ENCODE assay signal across 18 cellular contexts in the genomic region with DNA sequence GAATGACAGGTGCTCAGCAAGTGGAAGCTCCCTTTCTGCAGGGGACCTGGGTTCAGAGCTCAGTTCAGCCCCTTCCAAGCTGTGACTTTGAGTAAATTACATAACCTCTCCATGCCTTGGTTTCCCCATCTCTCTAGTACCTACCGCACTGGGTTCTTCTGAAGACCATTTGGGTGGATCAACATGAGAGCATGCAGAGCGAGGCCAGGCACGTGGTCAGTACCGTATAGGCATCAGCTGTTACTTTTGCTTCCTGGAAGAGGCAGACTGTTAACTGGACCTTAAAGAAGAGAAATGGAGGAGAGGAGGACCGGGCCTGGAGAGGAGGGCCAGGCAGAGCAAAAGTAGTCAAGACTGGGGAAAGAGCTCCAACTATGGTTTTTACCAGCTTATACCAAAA. TPM values are rescaled to one million over a fixed set of nuclear protein-coding genes. Genes with fewer than 3 reads are reported as not detected.
DNase-seq lines count a peak whose midpoint lies in the region; ATAC-seq and TF ChIP-seq lines count a peak whose summit lies in the region.
"Had no signal": no experiment of that assay in that cellular context is flagged by ENCODE, and none has a peak within 500 bp of the region (broad histone marks: within the 10 kb centered on the region; RNA-seq: fewer than 3 reads in every experiment).

No MANE protein-coding gene starts in this region.

- no peak overlapping the region for H3K27ac Mint-ChIP-seq in glutamatergic neuron (ENCODE audit: unreplicated experiment)
- H3K27ac Mint-ChIP-seq in type B pancreatic cell, result no peak overlapping the region
- H3K27ac Mint-ChIP-seq: CD14-positive monocyte, H9 had no signal

- H3K9me3 ChIP-seq in ascending aorta, result no peaks in the 10 kb centered on the region
- H3K9me3 ChIP-seq in upper lobe of right lung, result no peaks in the 10 kb centered on the region
- H3K9me3 ChIP-seq: BLaER1 had no signal

- H3K4me1 ChIP-seq in ascending aorta (peaks cover 28 to 52% of the 10 kb centered on the region in 2 donors), upper lobe of right lung (peaks cover 12% of the 10 kb centered on the region)

- H3K4me1 Mint-ChIP-seq in glutamatergic neuron (ENCODE audit: low read depth, unreplicated experiment) (peaks cover 21% of the 10 kb centered on the region), type B pancreatic cell (ENCODE audit: unreplicated experiment) (peaks cover 13% of the 10 kb centered on the region)
- H3K4me1 Mint-ChIP-seq: CD14-positive monocyte had no signal

- H3K4me3 ChIP-seq in ascending aorta (no peak overlapping the region), upper lobe of right lung (no peak overlapping the region)
- H3K4me3 ChIP-seq: BLaER1 had no signal

- no peaks in the 10 kb centered on the region for H3K36me3 Mint-ChIP-seq in glutamatergic neuron (ENCODE audit: unreplicated experiment)
- no peaks in the 10 kb centered on the region for H3K36me3 Mint-ChIP-seq in type B pancreatic cell
- H3K36me3 Mint-ChIP-seq: CD14-positive monocyte; CD4-positive, alpha-beta memory T cell had no signal

- intact Hi-C loops in ascending aorta (cut with DNase I), result loop anchor here (5.0 kb wide), 1 partner anchor 155 kb away; no protein-coding TSS in a partner anchor
- intact Hi-C loops in upper lobe of right lung (cut with DNase I), result no loop called here

- no peak overlapping the region for H3K4me3 Mint-ChIP-seq in glutamatergic neuron (ENCODE audit: unreplicated experiment)
- H3K4me3 Mint-ChIP-seq in type B pancreatic cell, result no peak overlapping the region
- H3K4me3 Mint-ChIP-seq: CD14-positive monocyte; CD4-positive, alpha-beta memory T cell; H9 had no signal

- DNase-seq in activated effector memory CD4-positive, alpha-beta T cell treated with anti-CD3 and anti-CD28 coated beads, Interleukin-2, amount 50 U/mL, for 16 hours, result peak; percentile 13
- no peak for DNase-seq in activated effector memory CD4-positive, alpha-beta T cell treated with Interleukin-2 at 50 U/mL for 16 hours
- no peak for DNase-seq in ascending aorta (ENCODE audit: low spot score in 2 of 2)
- peak; percentile 9 for DNase-seq in glutamatergic neuron
- peak; percentile 21 for DNase-seq in upper lobe of right lung
- no peak for DNase-seq in type B pancreatic cell (ENCODE audit: extremely low spot score, unreplicated experiment)
- DNase-seq: 8988T; CD4-positive, alpha-beta memory T cell; DMS153; DMS79; GDM1; H9 had no signal

- H3K9me3 Mint-ChIP-seq in glutamatergic neuron (ENCODE audit: unreplicated experiment), result peaks cover 4% of the 10 kb centered on the region
- no peaks in the 10 kb centered on the region for H3K9me3 Mint-ChIP-seq in type B pancreatic cell
- H3K9me3 Mint-ChIP-seq: CD4-positive, alpha-beta memory T cell; H9 had no signal

- peaks cover 4% of the 10 kb centered on the region for H3K27me3 Mint-ChIP-seq in glutamatergic neuron (ENCODE audit: unreplicated experiment)
- H3K27me3 Mint-ChIP-seq in type B pancreatic cell, result peaks cover 10% of the 10 kb centered on the region

- H3K27ac ChIP-seq in ascending aorta (peak overlapping the region; percentile 22 to 91), upper lobe of right lung (no peak overlapping the region)
- H3K27ac ChIP-seq: BLaER1 had no signal

- no peaks in the 10 kb centered on the region for H3K36me3 ChIP-seq in ascending aorta
- H3K36me3 ChIP-seq in upper lobe of right lung, result no peaks in the 10 kb centered on the region
- H3K36me3 ChIP-seq: BLaER1 had no signal

- H3K27me3 ChIP-seq in ascending aorta, result no peaks in the 10 kb centered on the region
- no peaks in the 10 kb centered on the region for H3K27me3 ChIP-seq in upper lobe of right lung
- H3K27me3 ChIP-seq: BLaER1 had no signal

- TF ChIP-seq CTCF in ascending aorta (IDR thresholded peaks at IDR 0.05) (no peak), glutamatergic neuron (IDR thresholded peaks at IDR 0.05; ENCODE audit: partially characterized antibody, unreplicated experiment) (no peak), upper lobe of right lung (IDR thresholded peaks at IDR 0.05) (no peak), type B pancreatic cell (conservative IDR thresholded peaks at IDR 0.05) (no peak)

- ATAC-seq in upper lobe of right lung (no peak), HG03432 (IDR thresholded peaks at IDR 0.05; ENCODE audit: unreplicated experiment) (no peak)

RNA-seq across cellular contexts. Expression of a gene that starts 1.7 kb away (rescaled TPM):
- total RNA-seq in ascending aorta (not detected), glutamatergic neuron (ENCODE audit: unreplicated experiment) (0.69 TPM), upper lobe of right lung (not detected), type B pancreatic cell (ENCODE audit: low replicate concordance) (0.21 and 0.77 TPM in 2 replicates)
- total RNA-seq: CD4-positive, alpha-beta memory T cell had no signal

RNA-seq across cellular contexts. Expression of a gene that starts 27.9 kb away (rescaled TPM):
- total RNA-seq in ascending aorta (21.8 TPM), glutamatergic neuron (ENCODE audit: unreplicated experiment) (not detected), upper lobe of right lung (3.3 TPM), type B pancreatic cell (ENCODE audit: low replicate concordance) (0.22 TPM in 1 of 2 replicates, not detected in the other)
- total RNA-seq: A673; CD4-positive, alpha-beta memory T cell; H1; HT-29 had no signal

RNA-seq across cellular contexts. Expression of a gene that starts 52.9 kb away (rescaled TPM):
- 13.0 TPM for total RNA-seq in ascending aorta
- total RNA-seq in glutamatergic neuron (ENCODE audit: unreplicated experiment), result 19.3 TPM
- total RNA-seq in upper lobe of right lung, result 2.4 TPM
- total RNA-seq in type B pancreatic cell (ENCODE audit: low replicate concordance), result 3.0 and 9.1 TPM in 2 replicates
- total RNA-seq: A673; CD4-positive, alpha-beta memory T cell; HT-29 had no signal

RNA-seq across cellular contexts. Expression of a gene that starts 53.0 kb away (rescaled TPM):
- total RNA-seq in ascending aorta (not detected), glutamatergic neuron (ENCODE audit: unreplicated experiment) (1.5 TPM), upper lobe of right lung (0.49 TPM), type B pancreatic cell (ENCODE audit: low replicate concordance) (0.17 and 3.4 TPM in 2 replicates)
- total RNA-seq: A673; CD4-positive, alpha-beta memory T cell; H1 had no signal

Comparison
In these comparisons a context has a peak if more than half of its experiments do, and no peak if none do; other contexts are left out.
1. DNase-seq: peak in activated effector memory CD4-positive, alpha-beta T cell treated with anti-CD3 and anti-CD28 coated beads, Interleukin-2, amount 50 U/mL, for 16 hours (single experiment), glutamatergic neuron (single experiment) and upper lobe of right lung (single experiment); none in activated effector memory CD4-positive, alpha-beta T cell treated with Interleukin-2 at 50 U/mL for 16 hours (single experiment), ascending aorta (0 of 2) and type B pancreatic cell (single experiment).